ENCODE assay signal across 19 cellular contexts in the genomic region with DNA sequence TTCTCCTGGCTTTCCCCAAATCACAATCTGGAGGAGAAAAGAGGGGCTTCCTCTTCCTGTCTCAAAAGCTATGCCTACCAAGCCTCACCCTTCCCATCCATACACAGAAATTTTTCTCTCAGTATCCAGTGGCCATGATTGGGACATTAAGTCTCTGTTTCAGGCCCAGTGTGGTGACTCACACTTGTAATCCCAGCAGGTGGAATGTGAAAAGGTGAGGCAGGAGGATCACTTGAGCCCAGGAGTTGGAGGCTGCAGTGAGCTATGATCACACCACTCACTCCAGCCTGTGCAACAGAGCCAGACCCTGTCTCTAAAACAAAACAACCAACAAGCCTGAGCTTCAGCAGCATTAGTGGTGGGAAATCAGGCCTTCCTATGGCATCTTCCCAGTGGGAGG.
"Had no signal": no experiment of that assay in that cellular context is flagged by ENCODE, and none has a peak within 500 bp of the region (broad histone marks: within the 10 kb centered on the region; RNA-seq: fewer than 3 reads in every experiment).

No MANE protein-coding gene starts in this region.

- H3K4me3 ChIP-seq: ovary, prostate gland had no signal

- H3K4me1 ChIP-seq: prostate gland had no signal

- H3K36me3 Mint-ChIP-seq: activated naive CD8-positive, alpha-beta T cell treated with anti-CD3 and anti-CD28 coated beads, Interleukin-2, amount 10 ng/mL, durations not matched to agents 7 days and 5 days; memory B cell had no signal

- H3K36me3 ChIP-seq: neutrophil, ovary, prostate gland had no signal

- ATAC-seq: right cardiac atrium, T-helper 17 cell had no signal

- H3K27ac ChIP-seq: neutrophil, ovary, prostate gland had no signal

- H3K27ac Mint-ChIP-seq: activated naive CD4-positive, alpha-beta T cell treated with anti-CD3 and anti-CD28 coated beads for 36 hours; activated naive CD8-positive, alpha-beta T cell treated with anti-CD3 and anti-CD28 coated beads, Interleukin-2, amount 10 ng/mL, durations not matched to agents 7 days and 5 days; memory B cell; nephron; T-helper 17 cell had no signal

- H3K27me3 ChIP-seq: ovary had no signal

- H3K27me3 Mint-ChIP-seq: memory B cell had no signal

- H3K9me3 ChIP-seq: neutrophil, ovary, prostate gland had no signal

- DNase-seq: activated CD4-positive, alpha-beta T cell treated with anti-CD3 and anti-CD28 coated beads for 4 hours; activated CD4-positive, alpha-beta T cell treated with anti-CD3 and anti-CD28 coated beads, Interleukin-2, amount 50 U/mL, for 48 hours; activated CD4-positive, CD25-positive, alpha-beta regulatory T cell; activated CD8-positive, alpha-beta memory T cell treated with anti-CD3 and anti-CD28 coated beads, Interleukin-2, amount 50 U/mL, for 48 hours; activated naive CD4-positive, alpha-beta T cell treated with anti-CD3 and anti-CD28 coated beads for 36 hours; activated naive CD8-positive, alpha-beta T cell treated with anti-CD3 and anti-CD28 coated beads, Interleukin-2, amount 10 ng/mL, durations not matched to agents 7 days and 5 days; activated T-cell treated with anti-CD3 and anti-CD28 coated beads, Interleukin-2, amount 50 U/mL, for 48 hours; amniotic stem cell; cortex of kidney; kidney glomerular epithelial cell; ovary; right cardiac atrium; stimulated activated CD4-positive, alpha-beta T cell treated with anti-CD3 and anti-CD28 coated beads, Interleukin-4, amount 100 ng/mL, for 24 hours; stimulated activated naive CD4-positive, alpha-beta T cell treated with Interleukin-2 at 50 U/mL for 16 hours; T-helper 17 cell had no signal

- H3K9me3 Mint-ChIP-seq: activated naive CD4-positive, alpha-beta T cell treated with anti-CD3 and anti-CD28 coated beads for 36 hours; activated naive CD8-positive, alpha-beta T cell treated with anti-CD3 and anti-CD28 coated beads, Interleukin-2, amount 10 ng/mL, durations not matched to agents 7 days and 5 days; memory B cell; nephron had no signal

- H3K4me3 Mint-ChIP-seq: activated naive CD4-positive, alpha-beta T cell treated with anti-CD3 and anti-CD28 coated beads for 36 hours; activated naive CD8-positive, alpha-beta T cell treated with anti-CD3 and anti-CD28 coated beads, Interleukin-2, amount 10 ng/mL, durations not matched to agents 7 days and 5 days; memory B cell; nephron; T-helper 17 cell had no signal
